In the genomic region with DNA sequence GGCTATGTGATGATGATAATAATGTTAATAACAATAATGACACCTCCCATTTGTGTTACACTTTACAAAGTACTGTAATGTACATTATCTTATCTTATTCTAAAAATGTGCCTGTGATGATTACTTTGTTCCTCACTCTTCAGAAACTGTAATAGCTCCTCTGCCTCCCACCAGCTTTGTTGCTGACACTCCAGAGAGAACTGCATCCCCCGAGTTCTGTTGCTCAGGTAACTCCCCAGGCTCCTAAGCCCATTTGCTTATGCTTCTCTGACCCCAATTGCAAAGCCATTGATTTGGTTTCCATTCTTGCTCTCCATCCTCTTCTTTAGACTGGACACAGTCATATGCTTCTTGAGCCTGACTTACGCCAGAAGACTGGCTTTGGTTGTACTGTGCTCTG, we compare ENCODE assay signal across 35 cellular contexts.
"Had no signal": no experiment of that assay in that cellular context is flagged by ENCODE, and none has a peak within 500 bp of the region (broad histone marks: within the 10 kb centered on the region; RNA-seq: fewer than 3 reads in every experiment).

No MANE protein-coding gene starts in this region.

- H3K4me1 ChIP-seq: adrenal gland, ascending aorta had no signal

- H3K9me3 Mint-ChIP-seq: activated B cell treated with CpG ODN at 0.5 μM for 24 hours; activated CD4-positive, alpha-beta memory T cell treated with anti-CD3 and anti-CD28 coated beads for 36 hours; activated CD4-positive, alpha-beta T cell treated with anti-CD3 and anti-CD28 coated beads, Interleukin-2, amount 10 ng/mL, durations not matched to agents 24 days and 14 days; activated CD8-positive, alpha-beta T cell treated with anti-CD3 and anti-CD28 coated beads for 36 hours; activated naive CD4-positive, alpha-beta T cell treated with anti-CD3 and anti-CD28 coated beads for 36 hours; activated naive CD8-positive, alpha-beta T cell treated with anti-CD3 and anti-CD28 coated beads for 36 hours; activated T-cell treated with anti-CD3 and anti-CD28 coated beads, Interleukin-2, amount 50 U/mL, for 4 hours; activated T-helper 1 cell treated with anti-CD3 and anti-CD28 coated beads, Interleukin-12 subunit alpha, Interleukin-12 subunit beta, Interleukin-2, Interleukin-4 antibody, amounts not matched to agents 30 ng/mL and 10 ng/mL and 1 ng/mL, durations not matched to agents 14 hours and 24 hours and 36 hours; activated T-helper 17 cell treated with anti-CD3 and anti-CD28 coated beads, Interleukin-2, amount 50 U/mL, for 72 hours; brain; T-helper 1 cell treated with Interleukin-12 subunit alpha and Interleukin-12 subunit beta and Interleukin-4 antibody, amounts not matched to agents 30 μg/mL and 1 μg/mL, for 36 hours; T-helper 2 cell treated with Interferon-gamma antibody and Interleukin-4, amounts not matched to agents 5 μg/mL and 100 μg/mL, for 36 hours had no signal

- H3K4me3 ChIP-seq: adrenal gland, ascending aorta, cardiac muscle cell had no signal

- H3K27ac Mint-ChIP-seq: activated B cell treated with CpG ODN at 0.5 μM for 24 hours; activated CD4-positive, alpha-beta memory T cell treated with anti-CD3 and anti-CD28 coated beads for 36 hours; activated CD4-positive, alpha-beta T cell treated with anti-CD3 and anti-CD28 coated beads, Interleukin-2, amount 10 ng/mL, durations not matched to agents 24 days and 14 days; activated CD8-positive, alpha-beta T cell treated with anti-CD3 and anti-CD28 coated beads for 36 hours; activated naive CD4-positive, alpha-beta T cell treated with anti-CD3 and anti-CD28 coated beads for 36 hours; activated naive CD4-positive, alpha-beta T cell treated with anti-CD3 and anti-CD28 coated beads, Interleukin-2, amount 50 U/mL, for 72 hours; activated naive CD8-positive, alpha-beta T cell treated with anti-CD3 and anti-CD28 coated beads for 36 hours; activated T-cell treated with anti-CD3 and anti-CD28 coated beads, Interleukin-2, amount 50 U/mL, for 72 hours; activated T-helper 1 cell treated with anti-CD3 and anti-CD28 coated beads, Interleukin-12 subunit alpha, Interleukin-12 subunit beta, Interleukin-2, Interleukin-4 antibody, amounts not matched to agents 30 ng/mL and 10 ng/mL and 1 ng/mL, durations not matched to agents 14 hours and 24 hours and 36 hours; activated T-helper 17 cell treated with anti-CD3 and anti-CD28 coated beads, Interleukin-2, amount 50 U/mL, for 72 hours; brain; T-helper 1 cell treated with Interleukin-12 subunit alpha and Interleukin-12 subunit beta and Interleukin-4 antibody, amounts not matched to agents 30 μg/mL and 1 μg/mL, for 36 hours; T-helper 2 cell treated with Interferon-gamma antibody and Interleukin-4, amounts not matched to agents 5 μg/mL and 100 μg/mL, for 36 hours had no signal

- DNase-seq: activated B cell treated with CpG ODN at 0.5 μM for 24 hours; activated CD4-positive, alpha-beta memory T cell treated with anti-CD3 and anti-CD28 coated beads for 36 hours; activated CD4-positive, alpha-beta T cell treated with anti-CD3 and anti-CD28 coated beads for 4 hours; activated CD4-positive, alpha-beta T cell treated with anti-CD3 and anti-CD28 coated beads, Interleukin-2, amount 10 ng/mL, durations not matched to agents 24 days and 14 days; activated CD4-positive, alpha-beta T cell treated with anti-CD3 and anti-CD28 coated beads, Interleukin-2, amount 50 U/mL, for 1 hour; activated CD4-positive, alpha-beta T cell treated with anti-CD3 and anti-CD28 coated beads, Interleukin-2, amount 50 U/mL, for 4 hours; activated CD4-positive, CD25-positive, alpha-beta regulatory T cell treated with anti-CD3 and anti-CD28 coated beads, Interleukin-2, amount 50 U/mL, for 72 hours; activated CD8-positive, alpha-beta memory T cell treated with anti-CD3 and anti-CD28 coated beads, Interleukin-2, amount 50 U/mL, for 4 hours; activated CD8-positive, alpha-beta T cell treated with anti-CD3 and anti-CD28 coated beads for 36 hours; activated effector memory CD4-positive, alpha-beta T cell treated with anti-CD3 and anti-CD28 coated beads, Interleukin-2, amount 50 U/mL, for 16 hours; activated gamma-delta T cell treated with Interleukin-2 at 50 U/mL for 16 hours; activated naive CD4-positive, alpha-beta T cell; activated naive CD4-positive, alpha-beta T cell treated with anti-CD3 and anti-CD28 coated beads for 36 hours; activated naive CD4-positive, alpha-beta T cell treated with anti-CD3 and anti-CD28 coated beads, Interleukin-2, amount 50 U/mL, for 16 hours; activated naive CD8-positive, alpha-beta T cell treated with anti-CD3 and anti-CD28 coated beads for 36 hours; activated T-cell treated with anti-CD3 and anti-CD28 coated beads for 4 hours; activated T-cell treated with anti-CD3 and anti-CD28 coated beads, Interleukin-2, amount 50 U/mL, for 1 hour; activated T-cell treated with anti-CD3 and anti-CD28 coated beads, Interleukin-2, amount 50 U/mL, for 4 hours; activated T-cell treated with anti-CD3 and anti-CD28 coated beads, Interleukin-2, amount 50 U/mL, for 72 hours; adrenal gland; amniotic stem cell; anterior cingulate cortex; central memory CD4-positive, alpha-beta T cell; T-helper 1 cell; T-helper 2 cell; T-helper 9 cell had no signal

- H3K36me3 ChIP-seq: adrenal gland, ascending aorta, cardiac muscle cell had no signal

- H3K4me1 Mint-ChIP-seq: activated B cell treated with CpG ODN at 0.5 μM for 24 hours; activated CD4-positive, alpha-beta T cell treated with anti-CD3 and anti-CD28 coated beads, Interleukin-2, amount 10 ng/mL, durations not matched to agents 24 days and 14 days; activated naive CD8-positive, alpha-beta T cell treated with anti-CD3 and anti-CD28 coated beads for 36 hours; activated T-helper 17 cell treated with anti-CD3 and anti-CD28 coated beads, Interleukin-2, amount 50 U/mL, for 72 hours had no signal

- H3K9me3 ChIP-seq: adrenal gland, ascending aorta had no signal

- H3K4me3 Mint-ChIP-seq: activated B cell treated with CpG ODN at 0.5 μM for 24 hours; activated CD4-positive, alpha-beta memory T cell treated with anti-CD3 and anti-CD28 coated beads for 36 hours; activated CD4-positive, alpha-beta T cell treated with anti-CD3 and anti-CD28 coated beads, Interleukin-2, amount 10 ng/mL, durations not matched to agents 24 days and 14 days; activated CD8-positive, alpha-beta T cell treated with anti-CD3 and anti-CD28 coated beads for 36 hours; activated naive CD4-positive, alpha-beta T cell treated with anti-CD3 and anti-CD28 coated beads for 36 hours; activated naive CD8-positive, alpha-beta T cell treated with anti-CD3 and anti-CD28 coated beads for 36 hours; activated T-cell treated with anti-CD3 and anti-CD28 coated beads, Interleukin-2, amount 50 U/mL, for 4 hours; activated T-cell treated with anti-CD3 and anti-CD28 coated beads, Interleukin-2, amount 50 U/mL, for 72 hours; activated T-helper 1 cell treated with anti-CD3 and anti-CD28 coated beads, Interleukin-12 subunit alpha, Interleukin-12 subunit beta, Interleukin-2, Interleukin-4 antibody, amounts not matched to agents 30 ng/mL and 10 ng/mL and 1 ng/mL, durations not matched to agents 14 hours and 24 hours and 36 hours; activated T-helper 17 cell treated with anti-CD3 and anti-CD28 coated beads, Interleukin-2, amount 50 U/mL, for 72 hours; brain; T-helper 1 cell treated with Interleukin-12 subunit alpha and Interleukin-12 subunit beta and Interleukin-4 antibody, amounts not matched to agents 30 μg/mL and 1 μg/mL, for 36 hours; T-helper 2 cell treated with Interferon-gamma antibody and Interleukin-4, amounts not matched to agents 5 μg/mL and 100 μg/mL, for 36 hours had no signal

- ATAC-seq: activated CD8-positive, alpha-beta T cell treated with anti-CD3 and anti-CD28 coated beads for 36 hours; activated naive CD4-positive, alpha-beta T cell treated with anti-CD3 and anti-CD28 coated beads, Interleukin-2, amount 50 U/mL, for 72 hours; activated T-cell treated with anti-CD3 and anti-CD28 coated beads, Interleukin-2, amount 50 U/mL, for 4 hours; activated T-cell treated with anti-CD3 and anti-CD28 coated beads, Interleukin-2, amount 50 U/mL, for 72 hours; activated T-helper 17 cell treated with anti-CD3 and anti-CD28 coated beads, Interleukin-2, amount 50 U/mL, for 72 hours had no signal

- H3K27me3 ChIP-seq: adrenal gland, ascending aorta, cardiac muscle cell had no signal

- H3K36me3 Mint-ChIP-seq: activated CD4-positive, alpha-beta memory T cell treated with anti-CD3 and anti-CD28 coated beads for 36 hours; activated naive CD4-positive, alpha-beta T cell treated with anti-CD3 and anti-CD28 coated beads, Interleukin-2, amount 50 U/mL, for 72 hours; activated naive CD8-positive, alpha-beta T cell treated with anti-CD3 and anti-CD28 coated beads for 36 hours; brain had no signal

- H3K27me3 Mint-ChIP-seq: activated CD4-positive, alpha-beta memory T cell treated with anti-CD3 and anti-CD28 coated beads for 36 hours; activated CD4-positive, alpha-beta T cell treated with anti-CD3 and anti-CD28 coated beads, Interleukin-2, amount 10 ng/mL, durations not matched to agents 24 days and 14 days; activated CD8-positive, alpha-beta T cell treated with anti-CD3 and anti-CD28 coated beads for 36 hours; activated naive CD8-positive, alpha-beta T cell treated with anti-CD3 and anti-CD28 coated beads for 36 hours; brain had no signal

- H3K27ac ChIP-seq: adrenal gland, ascending aorta, cardiac muscle cell, VCaP had no signal
